Comparison of ENCODE assay signal across 17 cellular contexts in the genomic region with DNA sequence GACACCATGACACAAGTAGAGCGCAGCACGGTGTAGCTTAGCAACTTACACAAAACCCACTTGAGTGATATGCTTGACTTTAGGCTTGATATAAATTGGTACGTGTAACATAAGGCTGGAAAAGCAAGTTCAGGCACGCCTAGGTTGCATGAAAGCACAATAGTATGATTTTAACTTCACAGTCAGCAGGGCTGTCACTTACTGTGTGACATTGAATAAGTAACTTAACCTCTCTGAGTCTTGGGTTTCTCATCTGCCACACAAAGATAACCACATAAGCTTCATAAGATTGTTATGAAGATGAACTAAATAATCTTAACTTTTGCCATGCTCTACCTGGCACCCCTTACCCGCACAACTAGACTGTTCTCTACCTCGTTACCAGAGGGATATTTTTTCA.
"Had no signal": no experiment of that assay in that cellular context is flagged by ENCODE, and none has a peak within 500 bp of the region (broad histone marks: within the 10 kb centered on the region; RNA-seq: fewer than 3 reads in every experiment).

No MANE protein-coding gene starts in this region.

- DNase-seq: activated CD4-positive, alpha-beta memory T cell treated with anti-CD3 and anti-CD28 coated beads, Interleukin-2, amount 10 ng/mL, durations not matched to agents 7 days and 5 days; activated gamma-delta T cell; activated T-cell treated with anti-CD3 and anti-CD28 coated beads, Interleukin-2, amount 50 U/mL, for 48 hours; aorta; dorsolateral prefrontal cortex; heart left ventricle; left lung; natural killer cell; right cardiac atrium; thyroid gland had no signal

- H3K9me3 Mint-ChIP-seq: memory B cell; natural killer cell; stimulated activated effector memory CD8-positive, alpha-beta T cell treated with anti-CD3 and anti-CD28 coated beads, Interleukin-12 subunit alpha, Interleukin-12 subunit beta, amount 100 ng/mL, for 72 hours had no signal

- H3K27me3 ChIP-seq: dorsolateral prefrontal cortex, heart left ventricle, left lung, thyroid gland, vagina had no signal

- ATAC-seq: heart left ventricle; left lung; natural killer cell; right cardiac atrium; stimulated activated effector memory CD8-positive, alpha-beta T cell treated with anti-CD3 and anti-CD28 coated beads, Interleukin-12 subunit alpha, Interleukin-12 subunit beta, amount 100 ng/mL, for 72 hours had no signal

- H3K27ac ChIP-seq: heart left ventricle, left lung, thyroid gland, vagina, VCaP had no signal

- H3K27ac Mint-ChIP-seq: activated CD4-positive, alpha-beta memory T cell treated with anti-CD3 and anti-CD28 coated beads, Interleukin-2, amount 10 ng/mL, durations not matched to agents 7 days and 5 days; memory B cell; natural killer cell; stimulated activated effector memory CD8-positive, alpha-beta T cell treated with anti-CD3 and anti-CD28 coated beads, Interleukin-12 subunit alpha, Interleukin-12 subunit beta, amount 100 ng/mL, for 72 hours had no signal

- H3K36me3 ChIP-seq: left lung, vagina had no signal

- H3K4me3 Mint-ChIP-seq: activated CD4-positive, alpha-beta memory T cell treated with anti-CD3 and anti-CD28 coated beads, Interleukin-2, amount 10 ng/mL, durations not matched to agents 7 days and 5 days; memory B cell; natural killer cell; stimulated activated effector memory CD8-positive, alpha-beta T cell treated with anti-CD3 and anti-CD28 coated beads, Interleukin-12 subunit alpha, Interleukin-12 subunit beta, amount 100 ng/mL, for 72 hours had no signal

- H3K4me1 Mint-ChIP-seq: natural killer cell; stimulated activated effector memory CD8-positive, alpha-beta T cell treated with anti-CD3 and anti-CD28 coated beads, Interleukin-12 subunit alpha, Interleukin-12 subunit beta, amount 100 ng/mL, for 72 hours had no signal

- H3K4me2 ChIP-seq: smooth muscle cell had no signal

- H3K4me1 ChIP-seq: thyroid gland had no signal

- FAIRE-seq: frontal cortex, islet of Langerhans had no signal

- H3K27me3 Mint-ChIP-seq: activated CD4-positive, alpha-beta memory T cell treated with anti-CD3 and anti-CD28 coated beads, Interleukin-2, amount 10 ng/mL, durations not matched to agents 7 days and 5 days; memory B cell had no signal

- H3K4me3 ChIP-seq: dorsolateral prefrontal cortex, heart left ventricle, left lung, smooth muscle cell, thyroid gland, vagina had no signal

- H3K9me3 ChIP-seq: heart left ventricle, left lung, thyroid gland, vagina had no signal

- H3K36me3 Mint-ChIP-seq: natural killer cell; stimulated activated effector memory CD8-positive, alpha-beta T cell treated with anti-CD3 and anti-CD28 coated beads, Interleukin-12 subunit alpha, Interleukin-12 subunit beta, amount 100 ng/mL, for 72 hours had no signal
